ENCODE assay signal across 1 cellular context in the genomic region with DNA sequence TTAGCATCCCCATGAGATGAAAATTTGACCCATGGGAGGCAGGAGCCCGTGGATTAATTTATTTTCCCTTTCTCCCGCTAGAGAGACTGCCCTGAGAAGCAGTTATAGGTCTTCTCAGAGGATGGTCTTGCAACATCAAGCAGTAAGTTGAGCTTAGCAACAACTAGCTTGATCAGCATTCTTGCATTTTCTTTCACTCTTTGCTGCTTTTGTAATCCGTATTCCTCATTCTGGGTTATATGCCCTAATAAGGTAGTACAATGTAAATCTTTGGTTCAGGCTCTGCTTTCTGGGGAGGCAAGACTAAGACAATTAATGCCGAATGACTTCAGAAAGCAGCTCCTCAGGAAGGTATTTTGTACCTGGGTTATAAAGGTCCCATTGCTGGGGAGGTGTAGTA.
TF ChIP-seq lines count a peak whose summit lies in the region.

No MANE protein-coding gene starts in this region.

TF ChIP-seq in HepG2, 621 proteins besides CTCF, POLR2A, EP300 and RAD21 (continued from another document):
- TF ChIP-seq ZNF451 (CRISPR knock-in tag; IDR thresholded peaks at IDR 0.05) (no peak), EEA1 (CRISPR knock-in tag; IDR thresholded peaks at IDR 0.05; ENCODE audit: borderline replicate concordance) (no peak), ZNF614 (CRISPR knock-in tag; IDR thresholded peaks at IDR 0.05; ENCODE audit: borderline replicate concordance) (no peak), BORCS8-MEF2B (CRISPR knock-in tag; IDR thresholded peaks at IDR 0.05) (no peak), ZNF660 (CRISPR knock-in tag; IDR thresholded peaks at IDR 0.05; ENCODE audit: borderline replicate concordance, low read depth) (no peak), JUND (CRISPR knock-in tag; IDR thresholded peaks at IDR 0.05) (no peak), NFKBIZ (CRISPR knock-in tag; IDR thresholded peaks at IDR 0.05) (no peak), ZNF430 (CRISPR knock-in tag; IDR thresholded peaks at IDR 0.05) (no peak), ZNF367 (CRISPR knock-in tag; IDR thresholded peaks at IDR 0.05; ENCODE audit: borderline replicate concordance) (no peak), ZNF776 (CRISPR knock-in tag; IDR thresholded peaks at IDR 0.05) (no peak), ZNF317 (CRISPR knock-in tag; IDR thresholded peaks at IDR 0.05) (no peak)
- TF ChIP-seq, protein P1, sequence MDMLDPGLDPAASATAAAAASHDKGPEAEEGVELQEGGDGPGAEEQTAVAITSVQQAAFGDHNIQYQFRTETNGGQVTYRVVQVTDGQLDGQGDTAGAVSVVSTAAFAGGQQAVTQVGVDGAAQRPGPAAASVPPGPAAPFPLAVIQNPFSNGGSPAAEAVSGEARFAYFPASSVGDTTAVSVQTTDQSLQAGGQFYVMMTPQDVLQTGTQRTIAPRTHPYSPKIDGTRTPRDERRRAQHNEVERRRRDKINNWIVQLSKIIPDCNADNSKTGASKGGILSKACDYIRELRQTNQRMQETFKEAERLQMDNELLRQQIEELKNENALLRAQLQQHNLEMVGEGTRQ (IDR thresholded peaks at IDR 0.05; ENCODE audit: low read depth, low read length), result no peak
- TF ChIP-seq, protein P1 (CRISPR knock-in tag; IDR thresholded peaks at IDR 0.05; ENCODE audit: borderline replicate concordance), result no peak
- TF ChIP-seq, protein P2, sequence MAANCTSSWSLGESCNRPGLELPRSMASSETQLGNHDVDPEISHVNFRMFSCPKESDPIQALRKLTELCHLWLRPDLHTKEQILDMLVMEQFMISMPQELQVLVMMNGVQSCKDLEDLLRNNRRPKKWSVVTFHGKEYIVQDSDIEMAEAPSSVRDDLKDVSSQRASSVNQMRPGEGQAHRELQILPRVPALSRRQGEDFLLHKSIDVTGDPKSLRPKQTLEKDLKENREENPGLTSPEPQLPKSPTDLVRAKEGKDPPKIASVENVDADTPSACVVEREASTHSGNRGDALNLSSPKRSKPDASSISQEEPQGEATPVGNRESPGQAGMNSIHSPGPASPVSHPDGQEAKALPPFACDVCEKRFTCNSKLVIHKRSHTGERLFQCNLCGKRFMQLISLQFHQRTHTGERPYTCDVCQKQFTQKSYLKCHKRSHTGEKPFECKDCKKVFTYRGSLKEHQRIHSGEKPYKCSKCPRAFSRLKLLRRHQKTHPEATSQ (CRISPR knock-in tag; IDR thresholded peaks at IDR 0.05; ENCODE audit: borderline replicate concordance), result no peak
- TF ChIP-seq, protein P3, sequence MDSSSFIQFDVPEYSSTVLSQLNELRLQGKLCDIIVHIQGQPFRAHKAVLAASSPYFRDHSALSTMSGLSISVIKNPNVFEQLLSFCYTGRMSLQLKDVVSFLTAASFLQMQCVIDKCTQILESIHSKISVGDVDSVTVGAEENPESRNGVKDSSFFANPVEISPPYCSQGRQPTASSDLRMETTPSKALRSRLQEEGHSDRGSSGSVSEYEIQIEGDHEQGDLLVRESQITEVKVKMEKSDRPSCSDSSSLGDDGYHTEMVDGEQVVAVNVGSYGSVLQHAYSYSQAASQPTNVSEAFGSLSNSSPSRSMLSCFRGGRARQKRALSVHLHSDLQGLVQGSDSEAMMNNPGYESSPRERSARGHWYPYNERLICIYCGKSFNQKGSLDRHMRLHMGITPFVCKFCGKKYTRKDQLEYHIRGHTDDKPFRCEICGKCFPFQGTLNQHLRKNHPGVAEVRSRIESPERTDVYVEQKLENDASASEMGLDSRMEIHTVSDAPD (CRISPR knock-in tag; IDR thresholded peaks at IDR 0.05), result no peak
- TF ChIP-seq, protein P4, sequence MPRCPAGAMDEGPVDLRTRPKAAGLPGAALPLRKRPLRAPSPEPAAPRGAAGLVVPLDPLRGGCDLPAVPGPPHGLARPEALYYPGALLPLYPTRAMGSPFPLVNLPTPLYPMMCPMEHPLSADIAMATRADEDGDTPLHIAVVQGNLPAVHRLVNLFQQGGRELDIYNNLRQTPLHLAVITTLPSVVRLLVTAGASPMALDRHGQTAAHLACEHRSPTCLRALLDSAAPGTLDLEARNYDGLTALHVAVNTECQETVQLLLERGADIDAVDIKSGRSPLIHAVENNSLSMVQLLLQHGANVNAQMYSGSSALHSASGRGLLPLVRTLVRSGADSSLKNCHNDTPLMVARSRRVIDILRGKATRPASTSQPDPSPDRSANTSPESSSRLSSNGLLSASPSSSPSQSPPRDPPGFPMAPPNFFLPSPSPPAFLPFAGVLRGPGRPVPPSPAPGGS (CRISPR knock-in tag; IDR thresholded peaks at IDR 0.05), result no peak
